1 cellular context compared by ENCODE assay signal in genomic region chr3:38473229-38473628, GRCh38.
TF ChIP-seq lines count a peak whose summit lies in the region.

No MANE protein-coding gene starts in this region.

TF ChIP-seq in K562, 482 proteins besides CTCF, POLR2A, EP300 and RAD21 (continued from another document):
- TF ChIP-seq E2F6 (IDR thresholded peaks at IDR 0.05; ENCODE audit: borderline replicate concordance in 1 of 2, extremely low read depth in 1 of 2, insufficient read depth in 1 of 2, insufficient read length in 1 of 2, low read depth in 1 of 2, low read length in 1 of 2, poor library complexity in 1 of 2, severe bottlenecking in 1 of 2) (no peak), NCOA4 (IDR thresholded peaks at IDR 0.05; ENCODE audit: partially characterized antibody) (no peak), MEF2A (IDR thresholded peaks at IDR 0.05; ENCODE audit: control insufficient read depth, low read depth, low read length) (0 out of 2 replicates have a peak, but pooled peaks have one; percentile 27), NFIC (IDR thresholded peaks at IDR 0.05) (peak; percentile 24), FUS (optimal IDR thresholded peaks at IDR 0.05; ENCODE audit: low read depth, low read length) (no peak), HMGXB4 (CRISPR knock-in tag; IDR thresholded peaks at IDR 0.05) (no peak), GATAD2B (IDR thresholded peaks at IDR 0.05; ENCODE audit: borderline replicate concordance) (no peak), MEF2D (tag; conservative IDR thresholded peaks at IDR 0.05; ENCODE audit: low read depth) (0 out of 2 replicates have a peak, but pooled peaks have one; percentile 32), MTA3 (IDR thresholded peaks at IDR 0.05; ENCODE audit: borderline replicate concordance) (no peak), ZNF408 (CRISPR knock-in tag; IDR thresholded peaks at IDR 0.05; ENCODE audit: low read depth) (no peak), ZNF398 (CRISPR knock-in tag; IDR thresholded peaks at IDR 0.05) (no peak), SNRNP70 (optimal IDR thresholded peaks at IDR 0.05; ENCODE audit: low read depth, low read length) (no peak), ZNF212 (CRISPR knock-in tag; IDR thresholded peaks at IDR 0.05) (no peak), USF1 (CRISPR knock-in tag; IDR thresholded peaks at IDR 0.05) (no peak)
